8 cellular contexts compared by ENCODE assay signal in genomic region chr17:81399481-81400153, GRCh38. TPM values are rescaled to one million over a fixed set of nuclear protein-coding genes. Genes with fewer than 3 reads are reported as not detected.
DNase-seq lines count a peak whose midpoint lies in the region; ATAC-seq and TF ChIP-seq lines count a peak whose summit lies in the region.

No MANE protein-coding gene starts in this region.

- no peak for TF ChIP-seq CTCF in CD14-positive monocyte (IDR thresholded peaks at IDR 0.05)

- no peaks in the 10 kb centered on the region for H3K27me3 ChIP-seq in duodenal mucosa (ENCODE audit: control insufficient read depth in 1 of 2, insufficient read depth in 2 of 2, low read length in 2 of 2)

- ATAC-seq in naive thymus-derived CD8-positive, alpha-beta T cell: peak; percentile 9 to 34
- no peak for ATAC-seq in HG03460 (IDR thresholded peaks at IDR 0.05; ENCODE audit: unreplicated experiment)
- ATAC-seq in HG03432 (IDR thresholded peaks at IDR 0.05; ENCODE audit: unreplicated experiment): no peak

- peaks cover 45% of the 10 kb centered on the region for H3K36me3 ChIP-seq in KOPT-K1 (ENCODE audit: insufficient read depth, low read length)
- no peaks in the 10 kb centered on the region for H3K36me3 ChIP-seq in duodenal mucosa (ENCODE audit: control insufficient read depth in 1 of 2, insufficient read depth in 2 of 2, low read length in 2 of 2)

- peaks cover 45% of the 10 kb centered on the region for H3K4me1 Mint-ChIP-seq in CD14-positive monocyte
- H3K4me1 Mint-ChIP-seq in naive thymus-derived CD8-positive, alpha-beta T cell: peaks cover 11 to 33% (median 27%) of the 10 kb centered on the region in 4 donors

- H3K9me3 Mint-ChIP-seq in CD14-positive monocyte: no peaks in the 10 kb centered on the region
- peaks cover 0 to 2% (median 0%) of the 10 kb centered on the region in 9 donors for H3K9me3 Mint-ChIP-seq in naive thymus-derived CD8-positive, alpha-beta T cell

- peak overlapping the region; percentile 73 to 76 for H3K4me3 ChIP-seq in duodenal mucosa (ENCODE audit: low read depth in 1 of 2, low read length in 2 of 2)

- peak overlapping the region; percentile 60 to 62 for H3K9ac ChIP-seq in duodenal mucosa (ENCODE audit: low read depth in 1 of 2, low read length in 2 of 2)

- no peak for DNase-seq in CD14-positive monocyte (ENCODE audit: low spot score)
- DNase-seq in naive thymus-derived CD8-positive, alpha-beta T cell: peak in 1 of 10 donors; percentile 34
- DNase-seq in RKO (ENCODE audit: low spot score): no peak
- no peak for DNase-seq in foreskin melanocyte

- peaks cover 0 to 2% (median 2%) of the 10 kb centered on the region in 3 donors for H3K27me3 Mint-ChIP-seq in CD14-positive monocyte (ENCODE audit: low read depth in 3 of 3)
- H3K27me3 Mint-ChIP-seq in naive thymus-derived CD8-positive, alpha-beta T cell: peaks cover 28 to 76% (median 38%) of the 10 kb centered on the region in 5 donors

- H3K4me1 ChIP-seq in duodenal mucosa (ENCODE audit: control insufficient read depth in 1 of 2, insufficient read depth in 2 of 2, low read length in 2 of 2): peaks cover 15 to 21% of the 10 kb centered on the region in 2 donors

- H3K36me3 Mint-ChIP-seq in CD14-positive monocyte: peaks cover 6 to 14% of the 10 kb centered on the region in 2 donors
- H3K36me3 Mint-ChIP-seq in naive thymus-derived CD8-positive, alpha-beta T cell: peaks cover 0 to 5% (median 0%) of the 10 kb centered on the region in 3 donors

- H3K27ac ChIP-seq in KOPT-K1 (ENCODE audit: low read depth, low read length, poor library complexity, severe bottlenecking) (peak overlapping the region; percentile 93), duodenal mucosa (ENCODE audit: low read depth, low read length) (peak overlapping the region; percentile 82)

- H3K27ac Mint-ChIP-seq in CD14-positive monocyte: peak overlapping the region; percentile 76 to 89 (median 83)
- H3K27ac Mint-ChIP-seq in naive thymus-derived CD8-positive, alpha-beta T cell: no peak overlapping the region

- peak overlapping the region; percentile 95 to 97 for H3K4me3 Mint-ChIP-seq in CD14-positive monocyte
- peak overlapping the region in 9 of 10 donors; percentile 67 to 92 (median 87) for H3K4me3 Mint-ChIP-seq in naive thymus-derived CD8-positive, alpha-beta T cell

- H3K9me3 ChIP-seq in KOPT-K1 (ENCODE audit: insufficient read depth, low read length, poor library complexity, severe bottlenecking) (no peaks in the 10 kb centered on the region), duodenal mucosa (ENCODE audit: control insufficient read depth in 1 of 2, low read length in 2 of 2) (no peaks in the 10 kb centered on the region)

- POLR2A ChIA-PET in naive thymus-derived CD8-positive, alpha-beta T cell (lab: Charles Lee): interaction anchor here (0.6 kb wide), 1 partner anchor 109 kb away, joined by 4 read pairs; no protein-coding TSS in a partner anchor

- intact Hi-C loops in CD14-positive monocyte (cut with micrococcal nuclease): loop anchor here (2.0 to 10.0 kb wide), 5 partner anchors 72 to 115 kb away; partner anchors contain the start of gene ACTG1 (in 1 of the 2)

RNA-seq across cellular contexts. Expression of gene BAHCC1, which starts 4.4 kb away (rescaled TPM):
- under 1 TPM; 0.11 to 0.27 TPM for polyA plus RNA-seq in CD14-positive monocyte
- not detected for total RNA-seq in naive thymus-derived CD8-positive, alpha-beta T cell
- not detected for polyA plus RNA-seq in naive thymus-derived CD8-positive, alpha-beta T cell

Comparison
In these comparisons a context has a peak if more than half of its experiments do, and no peak if none do; other contexts are left out.
1. H3K27ac Mint-ChIP-seq: peak in CD14-positive monocyte (7 of 7); none in naive thymus-derived CD8-positive, alpha-beta T cell (0 of 10).
2. ATAC-seq: peak in naive thymus-derived CD8-positive, alpha-beta T cell (2 of 2); none in HG03460 (single experiment) and HG03432 (single experiment).